In the genomic region with DNA sequence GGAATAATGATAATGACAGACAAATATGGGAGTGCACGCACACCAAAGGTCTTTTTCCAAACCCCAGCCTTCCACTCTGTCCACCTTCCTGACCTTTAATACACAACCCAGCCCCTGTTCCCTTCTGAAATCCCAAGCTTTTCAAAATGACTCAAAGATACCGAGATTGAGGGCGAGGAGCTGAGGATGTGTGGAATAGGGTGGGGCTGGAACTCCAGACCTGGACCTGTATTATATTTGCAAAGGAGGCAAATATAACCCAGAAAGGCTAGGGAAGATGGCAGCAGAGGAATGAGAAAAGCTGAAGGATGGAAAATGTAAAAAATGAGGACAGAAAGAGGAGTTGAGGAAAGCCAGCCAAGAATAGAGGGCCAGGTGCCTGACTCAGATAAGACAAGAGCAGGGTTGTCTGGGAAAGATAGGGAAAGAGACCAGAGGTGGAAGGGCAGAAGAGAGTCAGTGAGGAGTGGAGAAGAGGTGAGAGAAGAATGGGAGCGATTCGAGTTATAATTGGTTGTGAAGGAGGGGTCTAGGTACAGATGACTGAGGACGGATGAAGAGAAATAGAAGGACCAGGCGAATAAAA, we compare ENCODE assay signal across 1 cellular context.
TF ChIP-seq lines count a peak whose summit lies in the region.

No MANE protein-coding gene starts in this region.

TF ChIP-seq in K562, 482 proteins besides CTCF, POLR2A, EP300 and RAD21 (continued from another document and continues in another):
- TF ChIP-seq, protein P1, sequence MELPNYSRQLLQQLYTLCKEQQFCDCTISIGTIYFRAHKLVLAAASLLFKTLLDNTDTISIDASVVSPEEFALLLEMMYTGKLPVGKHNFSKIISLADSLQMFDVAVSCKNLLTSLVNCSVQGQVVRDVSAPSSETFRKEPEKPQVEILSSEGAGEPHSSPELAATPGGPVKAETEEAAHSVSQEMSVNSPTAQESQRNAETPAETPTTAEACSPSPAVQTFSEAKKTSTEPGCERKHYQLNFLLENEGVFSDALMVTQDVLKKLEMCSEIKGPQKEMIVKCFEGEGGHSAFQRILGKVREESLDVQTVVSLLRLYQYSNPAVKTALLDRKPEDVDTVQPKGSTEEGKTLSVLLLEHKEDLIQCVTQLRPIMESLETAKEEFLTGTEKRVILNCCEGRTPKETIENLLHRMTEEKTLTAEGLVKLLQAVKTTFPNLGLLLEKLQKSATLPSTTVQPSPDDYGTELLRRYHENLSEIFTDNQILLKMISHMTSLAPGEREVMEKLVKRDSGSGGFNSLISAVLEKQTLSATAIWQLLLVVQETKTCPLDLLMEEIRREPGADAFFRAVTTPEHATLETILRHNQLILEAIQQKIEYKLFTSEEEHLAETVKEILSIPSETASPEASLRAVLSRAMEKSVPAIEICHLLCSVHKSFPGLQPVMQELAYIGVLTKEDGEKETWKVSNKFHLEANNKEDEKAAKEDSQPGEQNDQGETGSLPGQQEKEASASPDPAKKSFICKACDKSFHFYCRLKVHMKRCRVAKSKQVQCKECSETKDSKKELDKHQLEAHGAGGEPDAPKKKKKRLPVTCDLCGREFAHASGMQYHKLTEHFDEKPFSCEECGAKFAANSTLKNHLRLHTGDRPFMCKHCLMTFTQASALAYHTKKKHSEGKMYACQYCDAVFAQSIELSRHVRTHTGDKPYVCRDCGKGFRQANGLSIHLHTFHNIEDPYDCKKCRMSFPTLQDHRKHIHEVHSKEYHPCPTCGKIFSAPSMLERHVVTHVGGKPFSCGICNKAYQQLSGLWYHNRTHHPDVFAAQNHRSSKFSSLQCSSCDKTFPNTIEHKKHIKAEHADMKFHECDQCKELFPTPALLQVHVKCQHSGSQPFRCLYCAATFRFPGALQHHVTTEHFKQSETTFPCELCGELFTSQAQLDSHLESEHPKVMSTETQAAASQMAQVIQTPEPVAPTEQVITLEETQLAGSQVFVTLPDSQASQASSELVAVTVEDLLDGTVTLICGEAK (IDR thresholded peaks at IDR 0.05), result no peak
- TF ChIP-seq, protein P1 (CRISPR knock-in tag; IDR thresholded peaks at IDR 0.05), result no peak
- TF ChIP-seq LARP7 (IDR thresholded peaks at IDR 0.05) (peak; percentile 78; the same call in 1 of the 2 replicates), SIN3A (IDR thresholded peaks at IDR 0.05; ENCODE audit: borderline replicate concordance in 2 of 2, control insufficient read depth in 1 of 2, low read depth in 2 of 2, low read length in 2 of 2) (no peak), ZNF217 (CRISPR knock-in tag; IDR thresholded peaks at IDR 0.05) (no peak), ZNF124 (CRISPR knock-in tag; IDR thresholded peaks at IDR 0.05) (no peak), EGR1 (conservative IDR thresholded peaks at IDR 0.05) (peak; percentile 30; the same call in 1 of the 2 replicates), ELF2 (CRISPR knock-in tag; IDR thresholded peaks at IDR 0.05) (no peak), STAT5A (IDR thresholded peaks at IDR 0.05; ENCODE audit: borderline replicate concordance, low read length) (peak; percentile 78; the same call in 1 of the 2 replicates), HMG20A (CRISPR knock-in tag; conservative IDR thresholded peaks at IDR 0.05) (no peak), STAG1 (CRISPR knock-in tag; IDR thresholded peaks at IDR 0.05; ENCODE audit: borderline replicate concordance) (no peak), RBM17 (IDR thresholded peaks at IDR 0.05; ENCODE audit: borderline replicate concordance, low read depth, low read length) (no peak), NBN (IDR thresholded peaks at IDR 0.05; ENCODE audit: low read depth) (peak; percentile 82), SMAD4 (CRISPR knock-in tag; conservative IDR thresholded peaks at IDR 0.05) (peak; percentile 93), KLF16 (IDR thresholded peaks at IDR 0.05) (peak; percentile 83), NR4A1 (CRISPR knock-in tag; IDR thresholded peaks at IDR 0.05) (no peak), NR4A1 (tag; IDR thresholded peaks at IDR 0.05) (no peak), ZNF75A (CRISPR knock-in tag; IDR thresholded peaks at IDR 0.05) (no peak), BRCA1 (IDR thresholded peaks at IDR 0.05) (no peak), BRCA1 (CRISPR knock-in tag; IDR thresholded peaks at IDR 0.05) (no peak), FOXA1 (IDR thresholded peaks at IDR 0.05; ENCODE audit: borderline replicate concordance) (no peak), BHLHE40 (IDR thresholded peaks at IDR 0.05; ENCODE audit: low read length) (no peak), HCFC1 (IDR thresholded peaks at IDR 0.05; ENCODE audit: low read depth, low read length) (no peak), KLF10 (CRISPR knock-in tag; IDR thresholded peaks at IDR 0.05) (no peak), HNRNPUL1 (IDR thresholded peaks at IDR 0.05; ENCODE audit: low read length) (no peak), MTA3 (IDR thresholded peaks at IDR 0.05; ENCODE audit: borderline replicate concordance) (no peak), POLR2H (tag; IDR thresholded peaks at IDR 0.05; ENCODE audit: low read depth) (no peak), ZNF175 (CRISPR knock-in tag; IDR thresholded peaks at IDR 0.05; ENCODE audit: low read depth) (no peak), ZNF232 (CRISPR knock-in tag; IDR thresholded peaks at IDR 0.05) (no peak)
- TF ChIP-seq, protein P2, sequence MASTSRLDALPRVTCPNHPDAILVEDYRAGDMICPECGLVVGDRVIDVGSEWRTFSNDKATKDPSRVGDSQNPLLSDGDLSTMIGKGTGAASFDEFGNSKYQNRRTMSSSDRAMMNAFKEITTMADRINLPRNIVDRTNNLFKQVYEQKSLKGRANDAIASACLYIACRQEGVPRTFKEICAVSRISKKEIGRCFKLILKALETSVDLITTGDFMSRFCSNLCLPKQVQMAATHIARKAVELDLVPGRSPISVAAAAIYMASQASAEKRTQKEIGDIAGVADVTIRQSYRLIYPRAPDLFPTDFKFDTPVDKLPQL (IDR thresholded peaks at IDR 0.05; ENCODE audit: extremely low read depth, insufficient read length), result no peak
- TF ChIP-seq, protein P3, sequence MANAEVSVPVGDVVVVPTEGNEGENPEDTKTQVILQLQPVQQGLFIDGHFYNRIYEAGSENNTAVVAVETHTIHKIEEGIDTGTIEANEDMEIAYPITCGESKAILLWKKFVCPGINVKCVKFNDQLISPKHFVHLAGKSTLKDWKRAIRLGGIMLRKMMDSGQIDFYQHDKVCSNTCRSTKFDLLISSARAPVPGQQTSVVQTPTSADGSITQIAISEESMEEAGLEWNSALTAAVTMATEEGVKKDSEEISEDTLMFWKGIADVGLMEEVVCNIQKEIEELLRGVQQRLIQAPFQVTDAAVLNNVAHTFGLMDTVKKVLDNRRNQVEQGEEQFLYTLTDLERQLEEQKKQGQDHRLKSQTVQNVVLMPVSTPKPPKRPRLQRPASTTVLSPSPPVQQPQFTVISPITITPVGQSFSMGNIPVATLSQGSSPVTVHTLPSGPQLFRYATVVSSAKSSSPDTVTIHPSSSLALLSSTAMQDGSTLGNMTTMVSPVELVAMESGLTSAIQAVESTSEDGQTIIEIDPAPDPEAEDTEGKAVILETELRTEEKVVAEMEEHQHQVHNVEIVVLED (CRISPR knock-in tag; IDR thresholded peaks at IDR 0.05), result no peak
- TF ChIP-seq, protein P4, sequence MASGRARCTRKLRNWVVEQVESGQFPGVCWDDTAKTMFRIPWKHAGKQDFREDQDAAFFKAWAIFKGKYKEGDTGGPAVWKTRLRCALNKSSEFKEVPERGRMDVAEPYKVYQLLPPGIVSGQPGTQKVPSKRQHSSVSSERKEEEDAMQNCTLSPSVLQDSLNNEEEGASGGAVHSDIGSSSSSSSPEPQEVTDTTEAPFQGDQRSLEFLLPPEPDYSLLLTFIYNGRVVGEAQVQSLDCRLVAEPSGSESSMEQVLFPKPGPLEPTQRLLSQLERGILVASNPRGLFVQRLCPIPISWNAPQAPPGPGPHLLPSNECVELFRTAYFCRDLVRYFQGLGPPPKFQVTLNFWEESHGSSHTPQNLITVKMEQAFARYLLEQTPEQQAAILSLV (tag; IDR thresholded peaks at IDR 0.05), result no peak
- TF ChIP-seq, protein P5, sequence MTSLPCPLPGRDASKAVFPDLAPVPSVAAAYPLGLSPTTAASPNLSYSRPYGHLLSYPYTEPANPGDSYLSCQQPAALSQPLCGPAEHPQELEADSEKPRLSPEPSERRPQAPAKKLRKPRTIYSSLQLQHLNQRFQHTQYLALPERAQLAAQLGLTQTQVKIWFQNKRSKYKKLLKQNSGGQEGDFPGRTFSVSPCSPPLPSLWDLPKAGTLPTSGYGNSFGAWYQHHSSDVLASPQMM (CRISPR knock-in tag; IDR thresholded peaks at IDR 0.05), result no peak
- TF ChIP-seq, protein P6, sequence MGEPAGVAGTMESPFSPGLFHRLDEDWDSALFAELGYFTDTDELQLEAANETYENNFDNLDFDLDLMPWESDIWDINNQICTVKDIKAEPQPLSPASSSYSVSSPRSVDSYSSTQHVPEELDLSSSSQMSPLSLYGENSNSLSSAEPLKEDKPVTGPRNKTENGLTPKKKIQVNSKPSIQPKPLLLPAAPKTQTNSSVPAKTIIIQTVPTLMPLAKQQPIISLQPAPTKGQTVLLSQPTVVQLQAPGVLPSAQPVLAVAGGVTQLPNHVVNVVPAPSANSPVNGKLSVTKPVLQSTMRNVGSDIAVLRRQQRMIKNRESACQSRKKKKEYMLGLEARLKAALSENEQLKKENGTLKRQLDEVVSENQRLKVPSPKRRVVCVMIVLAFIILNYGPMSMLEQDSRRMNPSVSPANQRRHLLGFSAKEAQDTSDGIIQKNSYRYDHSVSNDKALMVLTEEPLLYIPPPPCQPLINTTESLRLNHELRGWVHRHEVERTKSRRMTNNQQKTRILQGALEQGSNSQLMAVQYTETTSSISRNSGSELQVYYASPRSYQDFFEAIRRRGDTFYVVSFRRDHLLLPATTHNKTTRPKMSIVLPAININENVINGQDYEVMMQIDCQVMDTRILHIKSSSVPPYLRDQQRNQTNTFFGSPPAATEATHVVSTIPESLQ (CRISPR knock-in tag; IDR thresholded peaks at IDR 0.05), result no peak
- TF ChIP-seq, protein P7, sequence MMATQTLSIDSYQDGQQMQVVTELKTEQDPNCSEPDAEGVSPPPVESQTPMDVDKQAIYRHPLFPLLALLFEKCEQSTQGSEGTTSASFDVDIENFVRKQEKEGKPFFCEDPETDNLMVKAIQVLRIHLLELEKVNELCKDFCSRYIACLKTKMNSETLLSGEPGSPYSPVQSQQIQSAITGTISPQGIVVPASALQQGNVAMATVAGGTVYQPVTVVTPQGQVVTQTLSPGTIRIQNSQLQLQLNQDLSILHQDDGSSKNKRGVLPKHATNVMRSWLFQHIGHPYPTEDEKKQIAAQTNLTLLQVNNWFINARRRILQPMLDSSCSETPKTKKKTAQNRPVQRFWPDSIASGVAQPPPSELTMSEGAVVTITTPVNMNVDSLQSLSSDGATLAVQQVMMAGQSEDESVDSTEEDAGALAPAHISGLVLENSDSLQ (IDR thresholded peaks at IDR 0.05), result no peak
- TF ChIP-seq, protein P8, sequence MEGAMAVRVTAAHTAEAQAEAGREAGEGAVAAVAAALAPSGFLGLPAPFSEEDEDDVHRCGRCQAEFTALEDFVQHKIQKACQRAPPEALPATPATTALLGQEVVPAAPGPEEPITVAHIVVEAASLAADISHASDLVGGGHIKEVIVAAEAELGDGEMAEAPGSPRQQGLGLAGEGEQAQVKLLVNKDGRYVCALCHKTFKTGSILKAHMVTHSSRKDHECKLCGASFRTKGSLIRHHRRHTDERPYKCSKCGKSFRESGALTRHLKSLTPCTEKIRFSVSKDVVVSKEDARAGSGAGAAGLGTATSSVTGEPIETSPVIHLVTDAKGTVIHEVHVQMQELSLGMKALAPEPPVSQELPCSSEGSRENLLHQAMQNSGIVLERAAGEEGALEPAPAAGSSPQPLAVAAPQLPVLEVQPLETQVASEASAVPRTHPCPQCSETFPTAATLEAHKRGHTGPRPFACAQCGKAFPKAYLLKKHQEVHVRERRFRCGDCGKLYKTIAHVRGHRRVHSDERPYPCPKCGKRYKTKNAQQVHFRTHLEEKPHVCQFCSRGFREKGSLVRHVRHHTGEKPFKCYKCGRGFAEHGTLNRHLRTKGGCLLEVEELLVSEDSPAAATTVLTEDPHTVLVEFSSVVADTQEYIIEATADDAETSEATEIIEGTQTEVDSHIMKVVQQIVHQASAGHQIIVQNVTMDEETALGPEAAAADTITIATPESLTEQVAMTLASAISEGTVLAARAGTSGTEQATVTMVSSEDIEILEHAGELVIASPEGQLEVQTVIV (CRISPR knock-in tag; IDR thresholded peaks at IDR 0.05; ENCODE audit: borderline replicate concordance), result no peak
- TF ChIP-seq, protein P9, sequence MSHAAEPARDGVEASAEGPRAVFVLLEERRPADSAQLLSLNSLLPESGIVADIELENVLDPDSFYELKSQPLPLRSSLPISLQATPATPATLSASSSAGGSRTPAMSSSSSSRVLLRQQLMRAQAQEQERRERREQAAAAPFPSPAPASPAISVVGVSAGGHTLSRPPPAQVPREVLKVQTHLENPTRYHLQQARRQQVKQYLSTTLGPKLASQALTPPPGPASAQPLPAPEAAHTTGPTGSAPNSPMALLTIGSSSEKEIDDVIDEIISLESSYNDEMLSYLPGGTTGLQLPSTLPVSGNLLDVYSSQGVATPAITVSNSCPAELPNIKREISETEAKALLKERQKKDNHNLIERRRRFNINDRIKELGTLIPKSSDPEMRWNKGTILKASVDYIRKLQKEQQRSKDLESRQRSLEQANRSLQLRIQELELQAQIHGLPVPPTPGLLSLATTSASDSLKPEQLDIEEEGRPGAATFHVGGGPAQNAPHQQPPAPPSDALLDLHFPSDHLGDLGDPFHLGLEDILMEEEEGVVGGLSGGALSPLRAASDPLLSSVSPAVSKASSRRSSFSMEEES (CRISPR knock-in tag; IDR thresholded peaks at IDR 0.05), result no peak
- TF ChIP-seq, protein P10, sequence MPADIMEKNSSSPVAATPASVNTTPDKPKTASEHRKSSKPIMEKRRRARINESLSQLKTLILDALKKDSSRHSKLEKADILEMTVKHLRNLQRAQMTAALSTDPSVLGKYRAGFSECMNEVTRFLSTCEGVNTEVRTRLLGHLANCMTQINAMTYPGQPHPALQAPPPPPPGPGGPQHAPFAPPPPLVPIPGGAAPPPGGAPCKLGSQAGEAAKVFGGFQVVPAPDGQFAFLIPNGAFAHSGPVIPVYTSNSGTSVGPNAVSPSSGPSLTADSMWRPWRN (IDR thresholded peaks at IDR 0.05; ENCODE audit: low read depth), result peak; percentile 58
